In the genomic region with DNA sequence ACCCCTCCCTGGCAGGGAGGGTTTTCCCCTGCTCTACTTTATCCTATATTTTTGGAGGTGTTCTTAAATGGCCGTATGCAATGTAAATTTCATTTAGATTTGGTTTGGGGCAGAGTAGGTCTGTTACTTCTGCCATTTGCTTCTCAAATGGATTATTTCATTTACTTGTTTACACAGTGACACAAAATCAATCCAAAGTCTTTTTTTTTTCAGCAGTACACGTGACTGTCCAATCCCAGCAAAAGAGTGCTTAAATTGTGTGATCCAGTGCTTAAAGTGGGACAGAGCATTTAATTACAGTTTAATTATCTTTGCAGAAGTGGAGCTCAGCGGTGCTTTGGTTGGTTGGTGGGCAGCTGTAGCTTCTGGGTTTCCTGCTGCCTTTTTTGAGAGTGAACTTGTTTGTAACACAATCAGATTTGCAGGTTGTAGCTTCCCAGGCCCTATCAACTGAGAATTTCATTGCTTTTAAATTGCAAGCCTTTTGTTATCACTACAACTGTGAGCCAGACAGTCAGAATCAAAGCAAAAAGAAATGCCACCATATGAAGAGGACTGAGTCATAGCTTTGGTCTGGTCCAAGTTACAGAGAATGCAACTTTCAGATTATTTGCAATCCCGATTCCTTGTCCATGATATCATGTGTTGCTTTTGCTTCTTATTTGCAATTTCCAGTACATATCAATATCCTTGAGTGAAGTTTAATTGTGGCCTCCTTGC, we compare ENCODE assay signal across 29 cellular contexts.
"Had no signal": no experiment of that assay in that cellular context is flagged by ENCODE, and none has a peak within 500 bp of the region (broad histone marks: within the 10 kb centered on the region; RNA-seq: fewer than 3 reads in every experiment).

No MANE protein-coding gene starts in this region.

- H3K9me3 ChIP-seq: colonic mucosa, left lung, spleen, testis, transverse colon had no signal

- H2AFZ ChIP-seq: parathyroid adenoma had no signal

- H3K9me3 Mint-ChIP-seq: T-helper 1 cell treated with Interleukin-12 subunit alpha and Interleukin-12 subunit beta and Interleukin-4 antibody, amounts not matched to agents 30 μg/mL and 1 μg/mL, for 36 hours had no signal

- H3K4me3 Mint-ChIP-seq: activated naive CD8-positive, alpha-beta T cell; brain; nephron; T-helper 1 cell treated with Interleukin-12 subunit alpha and Interleukin-12 subunit beta and Interleukin-4 antibody, amounts not matched to agents 30 μg/mL and 1 μg/mL, for 36 hours had no signal

- H3K27me3 Mint-ChIP-seq: brain had no signal

- H3K27me3 ChIP-seq: cardiac muscle cell, colonic mucosa, left lung, spleen, testis, transverse colon had no signal

- H3K4me1 ChIP-seq: colonic mucosa, left lung, parathyroid adenoma, spleen, testis, transverse colon had no signal

- ATAC-seq: activated CD4-positive, CD25-positive, alpha-beta regulatory T cell treated with anti-CD3 and anti-CD28 coated beads, Interleukin-2, amount 50 U/mL, for 24 hours; left lung; right cardiac atrium had no signal

- H3K79me2 ChIP-seq: parathyroid adenoma had no signal

- H3K27ac ChIP-seq: cardiac muscle cell, colonic mucosa, dorsolateral prefrontal cortex, left lung, parathyroid adenoma, spleen, testis, transverse colon, WERI-Rb-1 had no signal

- H3K36me3 ChIP-seq: cardiac muscle cell, colonic mucosa, left lung, spleen, transverse colon, WERI-Rb-1 had no signal

- H3K36me3 Mint-ChIP-seq: activated naive CD8-positive, alpha-beta T cell; brain had no signal

- H3K4me3 ChIP-seq: cardiac muscle cell, colonic mucosa, dorsolateral prefrontal cortex, left lung, lung, spleen, testis, transverse colon had no signal

- DNase-seq: activated CD4-positive, alpha-beta T cell treated with anti-CD3 and anti-CD28 coated beads for 48 hours; activated CD4-positive, alpha-beta T cell treated with anti-CD3 and anti-CD28 coated beads, Interleukin-2, amount 50 U/mL, for 48 hours; activated CD8-positive, alpha-beta memory T cell treated with anti-CD3 and anti-CD28 coated beads for 24 hours; activated effector memory CD4-positive, alpha-beta T cell treated with Interleukin-2 at 50 U/mL for 16 hours; activated naive CD4-positive, alpha-beta T cell treated with Interleukin-2 at 50 U/mL for 16 hours; anterior cingulate cortex; cerebellar nuclear complex; colonic mucosa; dorsolateral prefrontal cortex; effector memory CD4-positive, alpha-beta T cell; kidney glomerular epithelial cell; left lung; nucleus accumbens; right cardiac atrium; spleen; stimulated activated CD4-positive, alpha-beta T cell treated with anti-CD3 and anti-CD28 coated beads, Interleukin-2, amount 100 ng/mL, for 48 hours; stimulated activated naive CD4-positive, alpha-beta T cell treated with Interleukin-2 at 50 U/mL for 16 hours; T-helper 9 cell; testis; transverse colon; WERI-Rb-1 had no signal

- H3K27ac Mint-ChIP-seq: activated naive CD8-positive, alpha-beta T cell; T-helper 1 cell treated with Interleukin-12 subunit alpha and Interleukin-12 subunit beta and Interleukin-4 antibody, amounts not matched to agents 30 μg/mL and 1 μg/mL, for 36 hours had no signal

- H3K9ac ChIP-seq: parathyroid adenoma had no signal
